In genomic region chr9:78201158-78201777, GRCh38 we compare ENCODE assay signal across 8 cellular contexts. TPM values are rescaled to one million over a fixed set of nuclear protein-coding genes. Genes with fewer than 3 reads are reported as not detected.
DNase-seq lines count a peak whose midpoint lies in the region; ATAC-seq and TF ChIP-seq lines count a peak whose summit lies in the region.
"Not testable (repeated sequence)": the region's sequence is repeated elsewhere in the genome, so short reads cannot be mapped to it uniquely, and the experiment has no call there.

No MANE protein-coding gene starts in this region.

- H3K4me2 ChIP-seq in GM23338, result not testable (repeated sequence)

- H3K4me1 Mint-ChIP-seq in GM23338, result peaks cover 20% of the 10 kb centered on the region
- H3K4me1 Mint-ChIP-seq in neural crest cell, result not testable (repeated sequence)
- peaks cover 20% of the 10 kb centered on the region for H3K4me1 Mint-ChIP-seq in stimulated activated effector memory CD8-positive, alpha-beta T cell treated with anti-CD3 and anti-CD28 coated beads, Interleukin-12 subunit alpha, Interleukin-12 subunit beta, amount 100 ng/mL, for 72 hours

- not testable (repeated sequence) for H3K36me3 Mint-ChIP-seq in GM23338 (ENCODE audit: low read depth); neural crest cell (ENCODE audit: low read depth); stimulated activated effector memory CD8-positive, alpha-beta T cell treated with anti-CD3 and anti-CD28 coated beads, Interleukin-12 subunit alpha, Interleukin-12 subunit beta, amount 100 ng/mL, for 72 hours

- DNase-seq in GM12864 (ENCODE audit: low read depth) (peak; percentile 37), GM23338 (ENCODE audit: low spot score) (peak; percentile 60), colonic mucosa (peak; percentile 52), neural crest cell (ENCODE audit: low read depth, low spot score) (peak; percentile 3)
- peak; percentile 80 for DNase-seq in Jurkat, Clone E6-1 (ENCODE audit: low read depth, low spot score)
- DNase-seq in RWPE2 (ENCODE audit: low spot score), result not testable (repeated sequence)
- peak; percentile 16 for DNase-seq in activated CD8-positive, alpha-beta memory T cell treated with anti-CD3 and anti-CD28 coated beads, Interleukin-2, amount 50 U/mL, for 1 hour (ENCODE audit: extremely low read depth)
- DNase-seq in stimulated activated effector memory CD8-positive, alpha-beta T cell treated with anti-CD3 and anti-CD28 coated beads, Interleukin-12 subunit alpha, Interleukin-12 subunit beta, amount 100 ng/mL, for 72 hours (ENCODE audit: low spot score in 2 of 2), result peak; percentile 15 to 61

- not testable (repeated sequence) for H3K27me3 ChIP-seq in GM23338 (ENCODE audit: insufficient read depth); RWPE2 (ENCODE audit: insufficient read depth, poor library complexity, severe bottlenecking); colonic mucosa

- peaks cover 15% of the 10 kb centered on the region for H3K4me1 ChIP-seq in GM23338 (ENCODE audit: insufficient read depth)
- H3K4me1 ChIP-seq in RWPE2 (ENCODE audit: insufficient read depth, poor library complexity, severe bottlenecking); colonic mucosa: not testable (repeated sequence)

- not testable (repeated sequence) for TF ChIP-seq CTCF in GM12864 (IDR thresholded peaks at IDR 0.05; ENCODE audit: low read depth, low read length, missing control alignments); RWPE2 (IDR thresholded peaks at IDR 0.05; ENCODE audit: poor library complexity, severe bottlenecking); colonic mucosa (IDR thresholded peaks at IDR 0.05); neural crest cell (conservative IDR thresholded peaks at IDR 0.05)
- 0 out of 4 replicates have a peak, but pooled peaks of 1 of the 2 experiments have one; percentile 14 for TF ChIP-seq CTCF in GM23338 (conservative IDR thresholded peaks at IDR 0.05; ENCODE audit: low read depth in 2 of 2)

- not testable (repeated sequence) for H3K9me2 ChIP-seq in GM23338 (ENCODE audit: insufficient read depth)

- intact Hi-C loops in colonic mucosa (cut with DNase I), result not testable (repeated sequence)

- H3K27me3 Mint-ChIP-seq in GM23338 (ENCODE audit: insufficient read depth, low read depth, poor library complexity); neural crest cell (ENCODE audit: low read depth): not testable (repeated sequence)

- H3K79me2 ChIP-seq in GM23338 (replicated peaks; ENCODE audit: insufficient read depth), result not testable (repeated sequence)

- H3K36me3 ChIP-seq in GM23338 (ENCODE audit: insufficient read depth); RWPE2 (ENCODE audit: low read depth); colonic mucosa: not testable (repeated sequence)

- peak overlapping the region; percentile 87 for H2AFZ ChIP-seq in GM23338

- not testable (repeated sequence) for H3K27ac ChIP-seq in GM23338 (ENCODE audit: low read depth); RWPE2 (ENCODE audit: poor library complexity, severe bottlenecking); colonic mucosa

- H3F3A ChIP-seq in GM23338 (replicated peaks; ENCODE audit: low read depth), result not testable (repeated sequence)

- not testable (repeated sequence) for H3K9ac ChIP-seq in colonic mucosa (ENCODE audit: low read depth in 2 of 2, low read length in 2 of 2)

- H3K9me3 ChIP-seq in RWPE2 (ENCODE audit: severe bottlenecking); colonic mucosa: not testable (repeated sequence)

- not testable (repeated sequence) for H3K27ac Mint-ChIP-seq in GM23338; neural crest cell (ENCODE audit: unreplicated experiment)
- peak overlapping the region; percentile 21 for H3K27ac Mint-ChIP-seq in stimulated activated effector memory CD8-positive, alpha-beta T cell treated with anti-CD3 and anti-CD28 coated beads, Interleukin-12 subunit alpha, Interleukin-12 subunit beta, amount 100 ng/mL, for 72 hours

- not testable (repeated sequence) for H3K4me3 Mint-ChIP-seq in GM23338, neural crest cell
- peak overlapping the region; percentile 48 for H3K4me3 Mint-ChIP-seq in stimulated activated effector memory CD8-positive, alpha-beta T cell treated with anti-CD3 and anti-CD28 coated beads, Interleukin-12 subunit alpha, Interleukin-12 subunit beta, amount 100 ng/mL, for 72 hours

- not testable (repeated sequence) for H3K4me3 ChIP-seq in GM12864 (ENCODE audit: low read depth, low read length); GM23338; RWPE2 (ENCODE audit: severe bottlenecking); colonic mucosa
- peak overlapping the region; percentile 37 for H3K4me3 ChIP-seq in Jurkat, Clone E6-1 (ENCODE audit: low read length)

- not testable (repeated sequence) for H3K9me3 Mint-ChIP-seq in GM23338, neural crest cell
- H3K9me3 Mint-ChIP-seq in stimulated activated effector memory CD8-positive, alpha-beta T cell treated with anti-CD3 and anti-CD28 coated beads, Interleukin-12 subunit alpha, Interleukin-12 subunit beta, amount 100 ng/mL, for 72 hours, result peaks cover 22% of the 10 kb centered on the region

- not testable (repeated sequence) for H4K20me1 ChIP-seq in GM23338 (replicated peaks; ENCODE audit: insufficient read depth)

- ATAC-seq in GM23338, result peak; percentile 46; the same call in 2 of the 3 replicates
- peak; percentile 67 for ATAC-seq in RWPE2 (ENCODE audit: low read depth)
- ATAC-seq in stimulated activated effector memory CD8-positive, alpha-beta T cell treated with anti-CD3 and anti-CD28 coated beads, Interleukin-12 subunit alpha, Interleukin-12 subunit beta, amount 100 ng/mL, for 72 hours, result peak; percentile 80

RNA-seq across cellular contexts. Expression of gene CEP78, which starts 34.6 kb away (rescaled TPM):
- 46.6 and 48.3 TPM in 2 replicates for total RNA-seq in GM23338 (2014; rRNA removed; shearing (Covaris generic))
- 18.7 and 19.9 TPM in 2 replicates for polyA plus RNA-seq in GM23338 (2016; fragmentation: Nextera tagmentation; extraction: Ambion mirVana)
- 45.9 TPM for polyA plus RNA-seq in Jurkat, Clone E6-1 (2012; ENCODE audit: insufficient read depth, insufficient read length)
- 10 to 100 TPM; 10.6 to 42.5 TPM for total RNA-seq in colonic mucosa
- 66.4 and 71.0 TPM in 2 replicates for total RNA-seq in neural crest cell
